In the genomic region with DNA sequence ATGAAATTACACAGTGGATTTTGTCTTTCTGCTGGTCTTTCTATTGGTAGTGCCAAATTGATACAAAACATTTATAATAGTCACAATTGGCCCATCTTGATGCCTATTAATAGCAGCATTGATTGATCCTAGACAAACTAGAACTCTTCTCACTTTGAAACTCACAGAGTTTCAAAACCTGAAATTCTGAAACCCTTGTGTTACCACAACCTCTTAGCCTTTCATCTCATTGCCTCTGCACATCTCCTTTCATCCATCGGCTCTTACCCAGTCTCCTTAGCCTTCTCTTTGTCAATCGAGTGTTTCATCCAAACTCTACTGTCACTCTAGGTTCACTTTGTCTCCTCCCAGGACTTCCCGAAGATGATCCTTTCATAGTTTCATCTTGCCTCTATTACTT, we compare ENCODE assay signal across 10 cellular contexts. TPM values are rescaled to one million over a fixed set of nuclear protein-coding genes. Genes with fewer than 3 reads are reported as not detected.
"Had no signal": no experiment of that assay in that cellular context is flagged by ENCODE, and none has a peak within 500 bp of the region (broad histone marks: within the 10 kb centered on the region; RNA-seq: fewer than 3 reads in every experiment).

No MANE protein-coding gene starts in this region.

- H3K9me3 ChIP-seq: HAP-1 had no signal

- ATAC-seq: GM23338, HCT116 had no signal

- H3K4me1 ChIP-seq: HAP-1 had no signal

- H2AFZ ChIP-seq: GM23248, GM23338 had no signal

- H3K4me3 ChIP-seq: GM23248, GM23338, HAP-1 had no signal

- H3K27ac Mint-ChIP-seq: GM23338, H9, HFFc6 had no signal

- H3K27ac ChIP-seq: GM23248 had no signal

- H3K9ac ChIP-seq: GM23248 had no signal

- DNase-seq: GM23248, GOT3, H7, H9, HCEC 1CT, HFFc6 had no signal

- H3K36me3 ChIP-seq: HAP-1 had no signal

- H3K4me3 Mint-ChIP-seq: GM23338, H9, HFFc6 had no signal

- H3K4me2 ChIP-seq: GM23338 had no signal

RNA-seq across cellular contexts. Expression of a gene that starts 22.1 kb away (rescaled TPM):
- total RNA-seq: GM23248, H4, HFFc6 had no signal
